In genomic region chr12:47217595-47217869, GRCh38 we compare ENCODE assay signal across 7 cellular contexts.
DNase-seq lines count a peak whose midpoint lies in the region; ATAC-seq, FAIRE-seq and TF ChIP-seq lines count a peak whose summit lies in the region.
"Not testable (repeated sequence)": the region's sequence is repeated elsewhere in the genome, so short reads cannot be mapped to it uniquely, and the experiment has no call there.

No MANE protein-coding gene starts in this region.

- TF ChIP-seq CTCF in DOHH2 (IDR thresholded peaks at IDR 0.05; ENCODE audit: low read depth, low read length, poor library complexity, severe bottlenecking); OCI-LY1 (IDR thresholded peaks at IDR 0.05; ENCODE audit: low read length); GM12878 (IDR thresholded peaks at IDR 0.05 in 2 of 3, conservative IDR thresholded peaks at IDR 0.05 in 1 of 3; ENCODE audit: control insufficient read depth in 2 of 3, extremely low read depth in 1 of 3, insufficient read depth in 1 of 3, low read depth in 3 of 3, low read length in 3 of 3): not testable (repeated sequence)

- not testable (repeated sequence) for ATAC-seq in activated CD4-positive, alpha-beta T cell treated with anti-CD3 and anti-CD28 coated beads for 36 hours; activated T-helper 17 cell treated with anti-CD3 and anti-CD28 coated beads, Interleukin-2, amount 50 U/mL, for 72 hours (replicated peaks); GM12878; memory B cell (ENCODE audit: low read depth); stimulated activated effector memory CD8-positive, alpha-beta T cell treated with anti-CD3 and anti-CD28 coated beads, Interleukin-12 subunit alpha, Interleukin-12 subunit beta, amount 100 ng/mL, for 72 hours

- peaks cover 65% of the 10 kb centered on the region for H3K4me1 ChIP-seq in DOHH2 (ENCODE audit: control insufficient read depth, low read length)
- H3K4me1 ChIP-seq in OCI-LY1 (ENCODE audit: insufficient read depth, low read length, severe bottlenecking) = peaks cover 73% of the 10 kb centered on the region
- peaks cover 25% of the 10 kb centered on the region for H3K4me1 ChIP-seq in GM12878 (ENCODE audit: control insufficient read depth, insufficient read depth, low read length)

- not testable (repeated sequence) for H2AFZ ChIP-seq in OCI-LY1 (ENCODE audit: low read length); GM12878 (ENCODE audit: control insufficient read depth, low read depth, low read length)

- peaks cover 42% of the 10 kb centered on the region for H3K4me1 Mint-ChIP-seq in activated CD4-positive, alpha-beta T cell treated with anti-CD3 and anti-CD28 coated beads for 36 hours
- H3K4me1 Mint-ChIP-seq in activated T-helper 17 cell treated with anti-CD3 and anti-CD28 coated beads, Interleukin-2, amount 50 U/mL, for 72 hours = not testable (repeated sequence)
- peaks cover 34% of the 10 kb centered on the region for H3K4me1 Mint-ChIP-seq in memory B cell
- H3K4me1 Mint-ChIP-seq in stimulated activated effector memory CD8-positive, alpha-beta T cell treated with anti-CD3 and anti-CD28 coated beads, Interleukin-12 subunit alpha, Interleukin-12 subunit beta, amount 100 ng/mL, for 72 hours = peaks cover 50% of the 10 kb centered on the region

- H3K4me2 ChIP-seq in DOHH2 (ENCODE audit: low read length) (peak overlapping the region; percentile 77), OCI-LY1 (ENCODE audit: low read length) (peak overlapping the region; percentile 99)
- H3K4me2 ChIP-seq in GM12878 (ENCODE audit: control insufficient read depth, insufficient read depth) = not testable (repeated sequence)

- not testable (repeated sequence) for H3K27me3 Mint-ChIP-seq in activated CD4-positive, alpha-beta T cell treated with anti-CD3 and anti-CD28 coated beads for 36 hours; activated T-helper 17 cell treated with anti-CD3 and anti-CD28 coated beads, Interleukin-2, amount 50 U/mL, for 72 hours; memory B cell

- H3K9me3 ChIP-seq in DOHH2 (ENCODE audit: control insufficient read depth, insufficient read depth, low read length); OCI-LY1 (ENCODE audit: low read length); GM12878 (replicated peaks; ENCODE audit: control insufficient read depth, insufficient read depth, low read length): not testable (repeated sequence)

- peak overlapping the region; percentile 86 for H3K9ac ChIP-seq in OCI-LY1 (ENCODE audit: low read length)
- H3K9ac ChIP-seq in GM12878 (ENCODE audit: control insufficient read depth, insufficient read depth, low read length) = not testable (repeated sequence)

- not testable (repeated sequence) for BruUV-seq in GM12878 (replicated peaks; lab: Mats Ljungman, UMichigan)

- not testable (repeated sequence) for H3K27me3 ChIP-seq in DOHH2 (ENCODE audit: control insufficient read depth, low read length); OCI-LY1 (ENCODE audit: insufficient read depth, low read length); GM12878 (replicated peaks in 1 of 2; ENCODE audit: control insufficient read depth in 2 of 2, insufficient read depth in 2 of 2, low read length in 1 of 2)

- H3K27ac ChIP-seq in DOHH2 (ENCODE audit: low read depth, low read length) (0 out of 2 replicates have a peak overlapping the region, but pooled peaks have one; percentile 7), OCI-LY1 (ENCODE audit: low read depth, low read length, poor library complexity, severe bottlenecking) (peak overlapping the region; percentile 98)
- H3K27ac ChIP-seq in GM12878 (ENCODE audit: control insufficient read depth, insufficient read depth) = not testable (repeated sequence)

- H3K79me2 ChIP-seq in DOHH2 (ENCODE audit: control insufficient read depth, low read length) = peaks cover 24% of the 10 kb centered on the region
- H3K79me2 ChIP-seq in OCI-LY1 (ENCODE audit: insufficient read depth, low read length) = peaks cover 85% of the 10 kb centered on the region
- H3K79me2 ChIP-seq in GM12878 (ENCODE audit: control insufficient read depth, insufficient read depth, low read length) = not testable (repeated sequence)

- peaks cover 27% of the 10 kb centered on the region for H3F3A ChIP-seq in DOHH2 (ENCODE audit: control insufficient read depth, insufficient read depth)
- not testable (repeated sequence) for H3F3A ChIP-seq in OCI-LY1 (ENCODE audit: insufficient read depth, low read length)

- CTCF ChIA-PET in activated CD4-positive, alpha-beta T cell treated with anti-CD3 and anti-CD28 coated beads for 36 hours (lab: Charles Lee) = interaction anchor here (1.2 to 3.2 kb wide), 5 partner anchors 9 to 185 kb away, joined by 5 to 19 read pairs (median 5); no protein-coding TSS in a partner anchor
- CTCF ChIA-PET in GM12878 (lab: Yijun Ruan, JAX) = interaction anchor here (0.6 to 3.1 kb wide), 8 partner anchors 10 to 596 kb away, joined by 3 to 15 read pairs (median 4); no protein-coding TSS in a partner anchor

- SMC1A ChIA-PET in GM12878 (lab: Charles Lee; ENCODE audit: uncharacterized antibody, unreplicated experiment) = interaction anchor here (0.7 to 4.4 kb wide), 8 partner anchors 7 to 123 kb away, joined by 3 to 54 read pairs (median 4); no protein-coding TSS in a partner anchor

- intact Hi-C loops in activated CD4-positive, alpha-beta T cell treated with anti-CD3 and anti-CD28 coated beads for 36 hours (cut with DNase I, micrococcal nuclease) = loop anchor here (2.0 to 10.0 kb wide), 9 partner anchors 59 to 1493 kb away; partner anchors contain the start of genes ARID2 (in 2 of the 2), AMIGO2 (in 1 of the 2), PCED1B (in 1 of the 2) and RPAP3 (in 1 of the 2)
- intact Hi-C loops in GM12878 (cut with micrococcal nuclease; ENCODE audit: unreplicated experiment) = loop anchor here (5.0 kb wide), 1 partner anchor 90 kb away; no protein-coding TSS in a partner anchor

- H3K36me3 ChIP-seq in DOHH2 (ENCODE audit: control insufficient read depth, low read length); GM12878 (ENCODE audit: control insufficient read depth in 2 of 2, insufficient read depth in 2 of 2, low read length in 1 of 2): not testable (repeated sequence)
- peaks cover 13% of the 10 kb centered on the region; the same call in 1 of the 2 replicates for H3K36me3 ChIP-seq in OCI-LY1 (ENCODE audit: insufficient read depth, low read length)

- RAD21 ChIA-PET in GM12878 (lab: Charles Lee; ENCODE audit: unreplicated experiment) = interaction anchor here (0.7 to 5.2 kb wide), 8 partner anchors 9 to 146 kb away, joined by 3 to 98 read pairs (median 6); no protein-coding TSS in a partner anchor

- H3K27ac Mint-ChIP-seq in activated CD4-positive, alpha-beta T cell treated with anti-CD3 and anti-CD28 coated beads for 36 hours = peak overlapping the region; percentile 96
- H3K27ac Mint-ChIP-seq in activated T-helper 17 cell treated with anti-CD3 and anti-CD28 coated beads, Interleukin-2, amount 50 U/mL, for 72 hours = peak overlapping the region; percentile 96
- H3K27ac Mint-ChIP-seq in memory B cell = peak overlapping the region; percentile 94
- H3K27ac Mint-ChIP-seq in stimulated activated effector memory CD8-positive, alpha-beta T cell treated with anti-CD3 and anti-CD28 coated beads, Interleukin-12 subunit alpha, Interleukin-12 subunit beta, amount 100 ng/mL, for 72 hours = peak overlapping the region; percentile 100

- not testable (repeated sequence) for H4K20me1 ChIP-seq in DOHH2 (ENCODE audit: control insufficient read depth, insufficient read depth, low read depth, low read length); OCI-LY1 (ENCODE audit: insufficient read depth, low read length); GM12878 (ENCODE audit: control insufficient read depth, insufficient read depth)

- H3K4me3 ChIP-seq in DOHH2 (ENCODE audit: low read length) (peak overlapping the region; percentile 74), OCI-LY1 (ENCODE audit: low read depth, low read length, poor library complexity, severe bottlenecking) (peak overlapping the region; percentile 75)
- H3K4me3 ChIP-seq in GM12878 = not testable (repeated sequence)

- not testable (repeated sequence) for TF ChIP-seq EP300 in GM12878 (IDR thresholded peaks at IDR 0.05; ENCODE audit: borderline replicate concordance in 1 of 2, control insufficient read depth in 1 of 2, low read depth in 2 of 2, low read length in 2 of 2)

- TF ChIP-seq POLR2A in GM12878 (IDR thresholded peaks at IDR 0.05; ENCODE audit: low read depth, low read length) = not testable (repeated sequence)

- WGBS in GM12878 (ENCODE audit: insufficient coverage, insufficient replicate concordance, low lambda C conversion rate, missing lambda C conversion rate) = 25% methylated on average over 8 of the region's 8 CpGs

- H3K9me2 ChIP-seq in DOHH2 (replicated peaks; ENCODE audit: control insufficient read depth, low read length); OCI-LY1 (ENCODE audit: low read depth, low read length): not testable (repeated sequence)

- in situ Hi-C loops in GM12878 (cut with MboI) = not testable (repeated sequence)

- H3K36me3 Mint-ChIP-seq in activated CD4-positive, alpha-beta T cell treated with anti-CD3 and anti-CD28 coated beads for 36 hours (ENCODE audit: low read depth) = peaks cover 86% of the 10 kb centered on the region
- H3K36me3 Mint-ChIP-seq in activated T-helper 17 cell treated with anti-CD3 and anti-CD28 coated beads, Interleukin-2, amount 50 U/mL, for 72 hours (ENCODE audit: low read depth) = peaks cover 100% of the 10 kb centered on the region
- peaks cover 14% of the 10 kb centered on the region for H3K36me3 Mint-ChIP-seq in memory B cell
- H3K36me3 Mint-ChIP-seq in stimulated activated effector memory CD8-positive, alpha-beta T cell treated with anti-CD3 and anti-CD28 coated beads, Interleukin-12 subunit alpha, Interleukin-12 subunit beta, amount 100 ng/mL, for 72 hours = peaks cover 89% of the 10 kb centered on the region

- POLR2A ChIA-PET in activated CD4-positive, alpha-beta T cell treated with anti-CD3 and anti-CD28 coated beads for 36 hours (lab: Charles Lee) = interaction anchor here (0.8 to 1.3 kb wide), 4 partner anchors 10 to 202 kb away, joined by 4 to 10 read pairs (median 4); no protein-coding TSS in a partner anchor
- POLR2A ChIA-PET in GM12878 (lab: Charles Lee) = interaction anchor here (0.8 to 3.4 kb wide), 3 partner anchors 8 to 1009 kb away, joined by 3 to 36 read pairs (median 3); no protein-coding TSS in a partner anchor

- DNase-seq in activated CD4-positive, alpha-beta T cell treated with anti-CD3 and anti-CD28 coated beads for 36 hours = peak; percentile 53
- DNase-seq in GM12878 (ENCODE audit: low read depth, low spot score); memory B cell (ENCODE audit: low spot score in 2 of 2); stimulated activated effector memory CD8-positive, alpha-beta T cell treated with anti-CD3 and anti-CD28 coated beads, Interleukin-12 subunit alpha, Interleukin-12 subunit beta, amount 100 ng/mL, for 72 hours (ENCODE audit: low spot score in 2 of 2): not testable (repeated sequence)

- FAIRE-seq in GM12878 (lab: Jason Lieb, UNC) = not testable (repeated sequence)

- H3K4me3 Mint-ChIP-seq in activated CD4-positive, alpha-beta T cell treated with anti-CD3 and anti-CD28 coated beads for 36 hours = peak overlapping the region; percentile 89
- H3K4me3 Mint-ChIP-seq in activated T-helper 17 cell treated with anti-CD3 and anti-CD28 coated beads, Interleukin-2, amount 50 U/mL, for 72 hours = peak overlapping the region; percentile 88
- H3K4me3 Mint-ChIP-seq in memory B cell = peak overlapping the region; percentile 98
- peak overlapping the region; percentile 99 for H3K4me3 Mint-ChIP-seq in stimulated activated effector memory CD8-positive, alpha-beta T cell treated with anti-CD3 and anti-CD28 coated beads, Interleukin-12 subunit alpha, Interleukin-12 subunit beta, amount 100 ng/mL, for 72 hours

- TF ChIP-seq RAD21 in GM12878 (IDR thresholded peaks at IDR 0.05; ENCODE audit: insufficient read depth, low read depth, low read length) = not testable (repeated sequence)

- H3K9me3 Mint-ChIP-seq in activated CD4-positive, alpha-beta T cell treated with anti-CD3 and anti-CD28 coated beads for 36 hours (ENCODE audit: low read depth); activated T-helper 17 cell treated with anti-CD3 and anti-CD28 coated beads, Interleukin-2, amount 50 U/mL, for 72 hours; memory B cell; stimulated activated effector memory CD8-positive, alpha-beta T cell treated with anti-CD3 and anti-CD28 coated beads, Interleukin-12 subunit alpha, Interleukin-12 subunit beta, amount 100 ng/mL, for 72 hours: not testable (repeated sequence)
